In the genomic region with DNA sequence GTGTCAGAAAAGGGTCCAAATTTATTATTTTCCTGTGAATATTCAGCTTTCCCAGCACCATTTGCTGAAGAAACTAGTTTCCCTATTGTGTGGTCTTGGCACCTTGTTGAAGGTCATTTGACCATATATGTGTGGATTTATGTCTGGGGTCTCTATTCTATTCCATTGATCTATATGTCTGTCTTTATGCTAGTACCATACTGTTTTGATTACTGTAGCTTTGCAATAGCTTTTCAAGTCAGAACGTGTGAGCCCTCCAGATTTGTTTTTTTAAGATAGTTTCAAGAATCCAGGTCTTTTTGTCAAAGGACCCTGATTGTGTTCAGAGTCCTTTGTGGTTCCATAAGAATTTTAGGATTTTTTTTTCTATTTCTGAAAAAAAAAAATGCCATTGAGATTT, we compare ENCODE assay signal across 28 cellular contexts.
"Had no signal": no experiment of that assay in that cellular context is flagged by ENCODE, and none has a peak within 500 bp of the region (broad histone marks: within the 10 kb centered on the region; RNA-seq: fewer than 3 reads in every experiment).

No MANE protein-coding gene starts in this region.

- H3K79me2 ChIP-seq: hepatocyte had no signal

- H3K36me3 Mint-ChIP-seq: naive thymus-derived CD4-positive, alpha-beta T cell had no signal

- H2AFZ ChIP-seq: hepatocyte had no signal

- H3K4me2 ChIP-seq: hepatocyte had no signal

- H3K36me3 ChIP-seq: colonic mucosa, esophagus squamous epithelium, gastrocnemius medialis, heart right ventricle, left lung, lower lobe of right lung had no signal

- H3K9me3 ChIP-seq: colonic mucosa, gastrocnemius medialis, left lung had no signal

- H3K27ac ChIP-seq: colonic mucosa, epithelial cell of prostate, esophagus squamous epithelium, gastrocnemius medialis, heart right ventricle, hepatocyte, left lung, lower lobe of right lung had no signal

- H3K27ac Mint-ChIP-seq: dendritic cell treated with granulocyte-macrophage colony-stimulating factor and Interleukin-4, amounts not matched to agents 40 ng/mL and 50 ng/mL, for 4 days; effector memory CD8-positive, alpha-beta T cell; endodermal cell; naive thymus-derived CD4-positive, alpha-beta T cell; natural killer cell had no signal

- H3K4me3 ChIP-seq: colonic mucosa, esophagus squamous epithelium, gastrocnemius medialis, heart right ventricle, hepatocyte, left lung, lower lobe of right lung had no signal

- ATAC-seq: effector memory CD8-positive, alpha-beta T cell; esophagus mucosa; gastrocnemius medialis; heart right ventricle; left cardiac atrium; left lung; left ventricle myocardium superior; lower lobe of right lung; naive thymus-derived CD4-positive, alpha-beta T cell; natural killer cell had no signal

- H3K4me3 Mint-ChIP-seq: dendritic cell treated with granulocyte-macrophage colony-stimulating factor and Interleukin-4, amounts not matched to agents 40 ng/mL and 50 ng/mL, for 4 days; effector memory CD8-positive, alpha-beta T cell; endodermal cell; naive thymus-derived CD4-positive, alpha-beta T cell; natural killer cell had no signal

- H3K4me1 Mint-ChIP-seq: natural killer cell had no signal

- DNase-seq: colonic mucosa; cortex of kidney; effector CD8-positive, alpha-beta T cell; effector memory CD8-positive, alpha-beta T cell; endodermal cell; erythroblast; esophagus squamous epithelium; foreskin fibroblast; foreskin melanocyte; gastrocnemius medialis; glutamatergic neuron; head of caudate nucleus; heart right ventricle; left cardiac atrium; left lung; left ventricle myocardium superior; lower lobe of right lung; mesendoderm; midbrain; naive thymus-derived CD4-positive, alpha-beta T cell; natural killer cell had no signal

- H3K27me3 ChIP-seq: colonic mucosa, esophagus squamous epithelium, gastrocnemius medialis, hepatocyte, left lung had no signal

- H3K4me1 ChIP-seq: colonic mucosa, esophagus squamous epithelium, gastrocnemius medialis, heart right ventricle, left lung, lower lobe of right lung had no signal

- FAIRE-seq: endometrium, islet of Langerhans, keratinocyte had no signal

- H3K9me3 Mint-ChIP-seq: dendritic cell treated with granulocyte-macrophage colony-stimulating factor and Interleukin-4, amounts not matched to agents 40 ng/mL and 50 ng/mL, for 4 days; effector memory CD8-positive, alpha-beta T cell; natural killer cell had no signal
